Comparison of ENCODE assay signal across 15 cellular contexts in the genomic region with DNA sequence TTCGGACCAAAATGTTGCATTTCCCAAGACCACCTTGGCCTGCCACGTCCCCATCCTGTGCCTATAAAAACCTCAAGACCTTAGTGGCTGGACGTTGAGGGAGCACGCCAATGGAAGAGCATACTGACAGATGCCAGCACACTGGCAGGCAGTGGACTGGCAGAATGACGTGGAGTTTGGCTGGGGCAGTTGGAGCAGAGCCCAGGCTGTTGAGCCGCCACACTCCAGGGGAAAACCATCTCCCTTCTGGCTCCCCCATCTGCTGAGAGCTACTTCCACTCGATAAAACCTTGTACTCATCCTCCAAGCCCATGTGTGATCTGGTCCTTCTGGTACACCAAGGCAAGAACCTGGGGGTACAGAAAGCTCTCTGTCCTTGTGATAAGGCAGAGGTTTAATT.
DNase-seq lines count a peak whose midpoint lies in the region; TF ChIP-seq lines count a peak whose summit lies in the region.
"Had no signal": no experiment of that assay in that cellular context is flagged by ENCODE, and none has a peak within 500 bp of the region (broad histone marks: within the 10 kb centered on the region; RNA-seq: fewer than 3 reads in every experiment).

No MANE protein-coding gene starts in this region.

- DNase-seq in DMS 273 treated with DMSO at 0.1 percent for 48 hours (lab: John Stamatoyannopoulos, UW) (peak; percentile 97), NCI-H524 (lab: John Stamatoyannopoulos, UW) (peak; percentile 90 to 97), head of caudate nucleus (peak in 36 of 42 donors; percentile 4 to 73 (median 44)), posterior cingulate gyrus (peak in 8 of 10 donors; percentile 22 to 90 (median 48)), GM13977 (ENCODE audit: low spot score) (no peak), DMS153 treated with DMSO at 0.1 percent for 48 hours (lab: John Stamatoyannopoulos, UW; ENCODE audit: unreplicated experiment) (no peak), OCI-M2 (lab: John Stamatoyannopoulos, UW; ENCODE audit: unreplicated experiment) (no peak)
- DNase-seq in activated naive CD4-positive, alpha-beta T cell treated with Interleukin-2 at 50 U/mL for 16 hours = no peak
- DNase-seq: activated CD4-positive, CD25-positive, alpha-beta regulatory T cell treated with anti-CD3 and anti-CD28 coated beads, Interleukin-2, amount 50 U/mL, for 72 hours; activated naive CD4-positive, alpha-beta T cell; activated T-cell treated with anti-CD3 and anti-CD28 coated beads, Interleukin-2, amount 50 U/mL, for 24 hours; amniotic stem cell; KBM-7; MV-4-11; stimulated activated CD4-positive, alpha-beta T cell treated with anti-CD3 and anti-CD28 coated beads, Interleukin-2, amount 100 ng/mL, for 24 hours had no signal

- in situ Hi-C loops in GM13977 (cut with MboI; ENCODE audit: low pct_unique_long_range_greater_than_20kb, low sequenced_read_pairs, unreplicated experiment) = no loop called here

- intact Hi-C loops in head of caudate nucleus (cut with DNase I) = no loop called here
- intact Hi-C loops in posterior cingulate gyrus (cut with DNase I) = no loop called here

- no peak for TF ChIP-seq CTCF in GM13977 (IDR thresholded peaks at IDR 0.05; ENCODE audit: extremely low read depth, insufficient read depth, missing control alignments)

Comparison
In these comparisons a context has a peak if more than half of its experiments do, and no peak if none do; other contexts are left out.
1. DNase-seq: peak in DMS 273 treated with DMSO at 0.1 percent for 48 hours (single experiment), NCI-H524 (2 of 2), head of caudate nucleus (36 of 42) and posterior cingulate gyrus (8 of 10); none in GM13977 (single experiment), DMS153 treated with DMSO at 0.1 percent for 48 hours (single experiment), activated naive CD4-positive, alpha-beta T cell treated with Interleukin-2 at 50 U/mL for 16 hours (single experiment) and OCI-M2 (single experiment).